ENCODE assay signal across 28 cellular contexts in the genomic region with DNA sequence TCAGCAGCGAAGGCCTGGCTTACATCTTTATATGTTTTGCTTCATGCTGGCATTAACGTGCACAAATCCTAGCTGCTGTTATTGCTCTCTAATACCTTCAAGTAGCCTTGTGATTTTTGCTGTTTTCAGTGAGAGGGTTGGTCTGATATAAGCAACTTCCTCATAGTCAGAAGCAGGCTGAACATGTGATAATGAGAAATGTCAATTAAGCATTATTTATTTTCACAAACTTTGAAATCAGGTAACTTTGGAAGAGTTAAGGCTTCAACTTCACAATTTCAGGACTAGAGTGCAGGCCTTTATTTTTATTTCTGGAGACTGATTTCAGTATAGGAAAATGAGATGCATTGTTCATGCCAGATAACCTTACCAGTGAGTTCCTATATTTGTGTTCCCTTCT.
"Had no signal": no experiment of that assay in that cellular context is flagged by ENCODE, and none has a peak within 500 bp of the region (broad histone marks: within the 10 kb centered on the region; RNA-seq: fewer than 3 reads in every experiment).

No MANE protein-coding gene starts in this region.

- H3K27ac ChIP-seq: epithelial cell of prostate, foreskin keratinocyte, left ventricle myocardium inferior, lower lobe of right lung, neutrophil, pancreas, stomach, tibial nerve, upper lobe of left lung had no signal

- H3K4me3 ChIP-seq: left ventricle myocardium inferior, lower lobe of right lung, pancreas, smooth muscle cell, stomach, tibial nerve, upper lobe of left lung had no signal

- H3K4me1 ChIP-seq: foreskin keratinocyte, lower lobe of right lung, pancreas, stomach, tibial nerve had no signal

- H3K27me3 ChIP-seq: foreskin keratinocyte, neutrophil, pancreas, stomach, tibial nerve, upper lobe of left lung had no signal

- H3K36me3 Mint-ChIP-seq: immature natural killer cell; natural killer cell treated with Interleukin-12 subunit alpha and Interleukin-12 subunit beta and Interleukin-15 and Interleukin-18, amount 100 ng/mL, for 72 hours had no signal

- H3K27me3 Mint-ChIP-seq: dendritic cell treated with granulocyte-macrophage colony-stimulating factor and Interleukin-4, amounts not matched to agents 40 ng/mL and 50 ng/mL, for 4 days; natural killer cell treated with Interleukin-12 subunit alpha and Interleukin-12 subunit beta and Interleukin-15 and Interleukin-18, amount 100 ng/mL, for 72 hours had no signal

- H3K27ac Mint-ChIP-seq: dendritic cell treated with granulocyte-macrophage colony-stimulating factor and Interleukin-4, amounts not matched to agents 40 ng/mL and 50 ng/mL, for 4 days; endodermal cell; immature natural killer cell; natural killer cell treated with Interleukin-12 subunit alpha and Interleukin-12 subunit beta and Interleukin-15 and Interleukin-18, amount 100 ng/mL, for 72 hours had no signal

- ATAC-seq: esophagus mucosa; foreskin keratinocyte; left colon; lower lobe of right lung; natural killer cell treated with Interleukin-12 subunit alpha and Interleukin-12 subunit beta and Interleukin-15 and Interleukin-18, amount 100 ng/mL, for 72 hours; pancreas; sciatic nerve had no signal

- H3K36me3 ChIP-seq: left ventricle myocardium inferior, lower lobe of right lung, neutrophil, pancreas, stomach, tibial nerve, upper lobe of left lung had no signal

- H3K4me1 Mint-ChIP-seq: immature natural killer cell, neural crest cell had no signal

- H3K9me3 Mint-ChIP-seq: dendritic cell treated with granulocyte-macrophage colony-stimulating factor and Interleukin-4, amounts not matched to agents 40 ng/mL and 50 ng/mL, for 4 days; endodermal cell; neural crest cell had no signal

- DNase-seq: effector CD8-positive, alpha-beta T cell; endodermal cell; foreskin keratinocyte; glutamatergic neuron; hypothalamus; immature natural killer cell; islet precursor cell; kidney glomerular epithelial cell; left colon; left ventricle myocardium inferior; lower lobe of right lung; pancreas; stimulated activated CD4-positive, alpha-beta T cell treated with anti-CD3 and anti-CD28 coated beads, Interleukin-12 subunit alpha, Interleukin-12 subunit beta, amount 100 ng/mL, for 4 hours; stimulated activated CD4-positive, alpha-beta T cell treated with anti-CD3 and anti-CD28 coated beads, Interleukin-1b, Interleukin-23, amount 100 ng/mL, for 48 hours; stimulated activated CD4-positive, alpha-beta T cell treated with anti-CD3 and anti-CD28 coated beads, Interleukin-4, amount 100 ng/mL, for 1 hour; stimulated activated CD8-positive, alpha-beta memory T cell treated with anti-CD3 and anti-CD28 coated beads, Interleukin-4, amount 100 ng/mL, for 48 hours; stimulated activated naive CD4-positive, alpha-beta T cell; stomach; upper lobe of left lung had no signal

- H3K4me3 Mint-ChIP-seq: dendritic cell treated with granulocyte-macrophage colony-stimulating factor and Interleukin-4, amounts not matched to agents 40 ng/mL and 50 ng/mL, for 4 days; endodermal cell; immature natural killer cell; natural killer cell treated with Interleukin-12 subunit alpha and Interleukin-12 subunit beta and Interleukin-15 and Interleukin-18, amount 100 ng/mL, for 72 hours; neural crest cell had no signal

- H3K9me3 ChIP-seq: left ventricle myocardium inferior, lower lobe of right lung, neutrophil, pancreas, stomach, tibial nerve, upper lobe of left lung had no signal
